Comparison of ENCODE assay signal across 1 cellular context in the genomic region with DNA sequence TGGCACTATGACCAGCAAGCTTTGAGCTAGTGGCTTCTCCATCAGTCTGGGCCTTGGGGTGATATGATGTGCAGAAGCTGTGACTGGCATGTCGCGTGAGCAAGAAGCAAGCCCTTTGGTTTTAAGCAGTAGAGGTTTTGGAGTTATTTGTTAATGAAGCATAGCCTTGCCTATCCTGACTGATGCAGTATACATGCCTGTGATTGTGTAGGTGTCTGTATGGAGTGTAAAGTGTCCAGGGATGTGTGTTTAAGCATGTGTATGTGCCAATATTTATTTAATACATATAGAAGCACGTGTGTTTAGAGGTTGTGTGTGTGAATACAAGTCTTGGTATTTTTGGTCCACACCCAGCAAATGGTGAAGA.
TF ChIP-seq lines count a peak whose summit lies in the region.

No MANE protein-coding gene starts in this region.

TF ChIP-seq in SK-N-SH, 30 proteins besides CTCF, POLR2A, EP300 and RAD21 (continued from another document):
- TF ChIP-seq, protein P1, sequence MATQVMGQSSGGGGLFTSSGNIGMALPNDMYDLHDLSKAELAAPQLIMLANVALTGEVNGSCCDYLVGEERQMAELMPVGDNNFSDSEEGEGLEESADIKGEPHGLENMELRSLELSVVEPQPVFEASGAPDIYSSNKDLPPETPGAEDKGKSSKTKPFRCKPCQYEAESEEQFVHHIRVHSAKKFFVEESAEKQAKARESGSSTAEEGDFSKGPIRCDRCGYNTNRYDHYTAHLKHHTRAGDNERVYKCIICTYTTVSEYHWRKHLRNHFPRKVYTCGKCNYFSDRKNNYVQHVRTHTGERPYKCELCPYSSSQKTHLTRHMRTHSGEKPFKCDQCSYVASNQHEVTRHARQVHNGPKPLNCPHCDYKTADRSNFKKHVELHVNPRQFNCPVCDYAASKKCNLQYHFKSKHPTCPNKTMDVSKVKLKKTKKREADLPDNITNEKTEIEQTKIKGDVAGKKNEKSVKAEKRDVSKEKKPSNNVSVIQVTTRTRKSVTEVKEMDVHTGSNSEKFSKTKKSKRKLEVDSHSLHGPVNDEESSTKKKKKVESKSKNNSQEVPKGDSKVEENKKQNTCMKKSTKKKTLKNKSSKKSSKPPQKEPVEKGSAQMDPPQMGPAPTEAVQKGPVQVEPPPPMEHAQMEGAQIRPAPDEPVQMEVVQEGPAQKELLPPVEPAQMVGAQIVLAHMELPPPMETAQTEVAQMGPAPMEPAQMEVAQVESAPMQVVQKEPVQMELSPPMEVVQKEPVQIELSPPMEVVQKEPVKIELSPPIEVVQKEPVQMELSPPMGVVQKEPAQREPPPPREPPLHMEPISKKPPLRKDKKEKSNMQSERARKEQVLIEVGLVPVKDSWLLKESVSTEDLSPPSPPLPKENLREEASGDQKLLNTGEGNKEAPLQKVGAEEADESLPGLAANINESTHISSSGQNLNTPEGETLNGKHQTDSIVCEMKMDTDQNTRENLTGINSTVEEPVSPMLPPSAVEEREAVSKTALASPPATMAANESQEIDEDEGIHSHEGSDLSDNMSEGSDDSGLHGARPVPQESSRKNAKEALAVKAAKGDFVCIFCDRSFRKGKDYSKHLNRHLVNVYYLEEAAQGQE (IDR thresholded peaks at IDR 0.05; ENCODE audit: low read depth, low read length), result no peak
- no peak for TF ChIP-seq FOXJ3 (CRISPR knock-in tag; IDR thresholded peaks at IDR 0.05)
- no peak for TF ChIP-seq RXRA (IDR thresholded peaks at IDR 0.05; ENCODE audit: borderline replicate concordance, low read depth)
- no peak for TF ChIP-seq RFX5 (IDR thresholded peaks at IDR 0.05; ENCODE audit: low read length)
- TF ChIP-seq SMC3 (IDR thresholded peaks at IDR 0.05; ENCODE audit: low read depth, low read length), result no peak
- TF ChIP-seq SIN3A (IDR thresholded peaks at IDR 0.05; ENCODE audit: borderline replicate concordance, low read depth, low read length), result no peak
- TF ChIP-seq, protein P2, sequence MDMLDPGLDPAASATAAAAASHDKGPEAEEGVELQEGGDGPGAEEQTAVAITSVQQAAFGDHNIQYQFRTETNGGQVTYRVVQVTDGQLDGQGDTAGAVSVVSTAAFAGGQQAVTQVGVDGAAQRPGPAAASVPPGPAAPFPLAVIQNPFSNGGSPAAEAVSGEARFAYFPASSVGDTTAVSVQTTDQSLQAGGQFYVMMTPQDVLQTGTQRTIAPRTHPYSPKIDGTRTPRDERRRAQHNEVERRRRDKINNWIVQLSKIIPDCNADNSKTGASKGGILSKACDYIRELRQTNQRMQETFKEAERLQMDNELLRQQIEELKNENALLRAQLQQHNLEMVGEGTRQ (IDR thresholded peaks at IDR 0.05; ENCODE audit: borderline replicate concordance, low read depth, low read length), result no peak
